Comparison of ENCODE assay signal across 19 cellular contexts in genomic region chr10:22483132-22483531, GRCh38.
DNase-seq lines count a peak whose midpoint lies in the region; ATAC-seq and TF ChIP-seq lines count a peak whose summit lies in the region.
"Had no signal": no experiment of that assay in that cellular context is flagged by ENCODE, and none has a peak within 500 bp of the region (broad histone marks: within the 10 kb centered on the region; RNA-seq: fewer than 3 reads in every experiment).

No MANE protein-coding gene starts in this region.

- peak overlapping the region; percentile 4 for H3K4me3 Mint-ChIP-seq in CD8-positive, alpha-beta T cell
- H3K4me3 Mint-ChIP-seq in IgD-negative memory B cell: peak overlapping the region in 3 of 4 donors; percentile 56 to 74 (median 59)
- peak overlapping the region; percentile 23 for H3K4me3 Mint-ChIP-seq in activated T-helper 17 cell treated with anti-CD3 and anti-CD28 coated beads, Interleukin-2, amount 50 U/mL, for 72 hours
- H3K4me3 Mint-ChIP-seq in GM23338: no peak overlapping the region
- H3K4me3 Mint-ChIP-seq: neural progenitor cell had no signal

- H3K79me2 ChIP-seq in ACC112 (ENCODE audit: control insufficient read depth, insufficient read depth, low read length, unreplicated experiment): no peaks in the 10 kb centered on the region
- no peaks in the 10 kb centered on the region for H3K79me2 ChIP-seq in GM23338 (replicated peaks; ENCODE audit: insufficient read depth)

- no peak overlapping the region for H3K27ac ChIP-seq in ACC112 (ENCODE audit: low read depth, low read length)
- no peak overlapping the region for H3K27ac ChIP-seq in CD8-positive, alpha-beta T cell (ENCODE audit: low read depth, low read length)
- no peak overlapping the region for H3K27ac ChIP-seq in GM23338 (ENCODE audit: low read depth)
- H3K27ac ChIP-seq: left lung, neural progenitor cell had no signal

- H3K9me3 ChIP-seq in CD8-positive, alpha-beta T cell (ENCODE audit: low read length): no peaks in the 10 kb centered on the region
- H3K9me3 ChIP-seq: left lung had no signal

- H3K4me3 ChIP-seq in ACC112 (ENCODE audit: low read depth, low read length) (peak overlapping the region; percentile 41), GM23338 (no peak overlapping the region)
- H3K4me3 ChIP-seq in CD8-positive, alpha-beta T cell (ENCODE audit: low read depth, low read length): no peak overlapping the region
- H3K4me3 ChIP-seq: left lung, neural progenitor cell had no signal

- H2AFZ ChIP-seq in ACC112 (ENCODE audit: low read length, unreplicated experiment) (peak overlapping the region; percentile 28), GM23338 (no peak overlapping the region)
- H2AFZ ChIP-seq: neural progenitor cell had no signal

- H4K20me1 ChIP-seq in GM23338 (replicated peaks; ENCODE audit: insufficient read depth): 0 out of 2 replicates have a peak, but pooled peaks cover 2% of the 10 kb centered on the region

- H3K4me2 ChIP-seq in GM23338: no peak overlapping the region
- H3K4me2 ChIP-seq: neural progenitor cell had no signal

- H3K27me3 ChIP-seq in ACC112 (ENCODE audit: insufficient read depth, low read length) (peaks cover 5% of the 10 kb centered on the region), GM23338 (ENCODE audit: insufficient read depth) (peaks cover 44% of the 10 kb centered on the region)
- no peaks in the 10 kb centered on the region for H3K27me3 ChIP-seq in CD8-positive, alpha-beta T cell (ENCODE audit: insufficient read depth, low read length)

- ATAC-seq in CD8-positive, alpha-beta T cell: no peak
- ATAC-seq in activated T-helper 17 cell treated with anti-CD3 and anti-CD28 coated beads, Interleukin-2, amount 50 U/mL, for 72 hours (replicated peaks): no peak
- no peak for ATAC-seq in GM23338
- no peak for ATAC-seq in Right ventricle myocardium inferior
- ATAC-seq: esophagus mucosa, left lung had no signal

- H3F3A ChIP-seq in GM23338 (replicated peaks; ENCODE audit: low read depth): peaks cover 9% of the 10 kb centered on the region; the same call in 1 of the 2 replicates

- intact Hi-C loops in CD8-positive, alpha-beta T cell (cut with DNase I, micrococcal nuclease): no loop called here
- intact Hi-C loops in Right ventricle myocardium inferior (cut with DNase I): no loop called here

- peaks cover 24% of the 10 kb centered on the region for H3K27me3 Mint-ChIP-seq in CD8-positive, alpha-beta T cell (ENCODE audit: low read depth)
- H3K27me3 Mint-ChIP-seq in IgD-negative memory B cell (peaks cover 6% of the 10 kb centered on the region), GM23338 (ENCODE audit: insufficient read depth, low read depth, poor library complexity) (peaks cover 35% of the 10 kb centered on the region)
- peaks cover 17% of the 10 kb centered on the region for H3K27me3 Mint-ChIP-seq in activated T-helper 17 cell treated with anti-CD3 and anti-CD28 coated beads, Interleukin-2, amount 50 U/mL, for 72 hours

- no peak for DNase-seq in CD8-positive, alpha-beta T cell
- DNase-seq in GM23338 (ENCODE audit: low spot score) (no peak), DMS153 (lab: John Stamatoyannopoulos, UW) (no peak), Right ventricle myocardium inferior (ENCODE audit: missing footprints) (no peak), NCI-H774 (lab: John Stamatoyannopoulos, UW) (no peak)
- DNase-seq: activated CD4-positive, alpha-beta T cell treated with anti-CD3 and anti-CD28 coated beads for 1 hour; effector CD8-positive, alpha-beta T cell; foreskin melanocyte; GOT3; hippocampal formation; left lung; midbrain; NCI-H526 had no signal

- peaks cover 6% of the 10 kb centered on the region for H3K4me1 Mint-ChIP-seq in CD8-positive, alpha-beta T cell (ENCODE audit: low read depth)
- H3K4me1 Mint-ChIP-seq in IgD-negative memory B cell (peaks cover 5 to 17% (median 11%) of the 10 kb centered on the region in 3 donors), GM23338 (peaks cover 37% of the 10 kb centered on the region)
- peaks cover 3% of the 10 kb centered on the region for H3K4me1 Mint-ChIP-seq in activated T-helper 17 cell treated with anti-CD3 and anti-CD28 coated beads, Interleukin-2, amount 50 U/mL, for 72 hours

- POLR2A ChIA-PET in CD8-positive, alpha-beta T cell (lab: Charles Lee): no interaction called here

- H3K36me3 ChIP-seq in ACC112 (ENCODE audit: insufficient read depth, low read length) (no peaks in the 10 kb centered on the region), GM23338 (ENCODE audit: insufficient read depth) (no peaks in the 10 kb centered on the region)
- no peaks in the 10 kb centered on the region for H3K36me3 ChIP-seq in CD8-positive, alpha-beta T cell (ENCODE audit: insufficient read depth, low read length)
- H3K36me3 ChIP-seq: left lung, neural progenitor cell had no signal

- H3K9me2 ChIP-seq in GM23338 (ENCODE audit: insufficient read depth): no peaks in the 10 kb centered on the region

- H3K9me3 Mint-ChIP-seq in CD8-positive, alpha-beta T cell: no peaks in the 10 kb centered on the region
- H3K9me3 Mint-ChIP-seq in IgD-negative memory B cell (no peaks in the 10 kb centered on the region), GM23338 (no peaks in the 10 kb centered on the region)
- no peaks in the 10 kb centered on the region for H3K9me3 Mint-ChIP-seq in activated T-helper 17 cell treated with anti-CD3 and anti-CD28 coated beads, Interleukin-2, amount 50 U/mL, for 72 hours
- H3K9me3 Mint-ChIP-seq: neural progenitor cell had no signal

- TF ChIP-seq CTCF in CD8-positive, alpha-beta T cell (IDR thresholded peaks at IDR 0.05): no peak
- no peak for TF ChIP-seq CTCF in GM23338 (conservative IDR thresholded peaks at IDR 0.05; ENCODE audit: low read depth in 2 of 2)

- CTCF ChIA-PET in CD8-positive, alpha-beta T cell (lab: Charles Lee): interaction anchor here (0.8 kb wide), 1 partner anchor 489 kb away, joined by 3 read pairs; no protein-coding TSS in a partner anchor

- H3K36me3 Mint-ChIP-seq in CD8-positive, alpha-beta T cell: no peaks in the 10 kb centered on the region
- H3K36me3 Mint-ChIP-seq in IgD-negative memory B cell (peaks cover 2% of the 10 kb centered on the region), GM23338 (ENCODE audit: low read depth) (no peaks in the 10 kb centered on the region; the same call in 2 of the 3 replicates)
- H3K36me3 Mint-ChIP-seq in activated T-helper 17 cell treated with anti-CD3 and anti-CD28 coated beads, Interleukin-2, amount 50 U/mL, for 72 hours (ENCODE audit: low read depth): no peaks in the 10 kb centered on the region
- H3K36me3 Mint-ChIP-seq: brain, neural progenitor cell had no signal

- no peak overlapping the region for H3K27ac Mint-ChIP-seq in CD8-positive, alpha-beta T cell
- H3K27ac Mint-ChIP-seq in IgD-negative memory B cell (peak overlapping the region in 1 of 3 donors; percentile 24), GM23338 (no peak overlapping the region)
- H3K27ac Mint-ChIP-seq in activated T-helper 17 cell treated with anti-CD3 and anti-CD28 coated beads, Interleukin-2, amount 50 U/mL, for 72 hours: no peak overlapping the region

- peaks cover 8% of the 10 kb centered on the region for H3K4me1 ChIP-seq in ACC112 (ENCODE audit: control insufficient read depth, insufficient read depth, low read length, unreplicated experiment)
- H3K4me1 ChIP-seq in CD8-positive, alpha-beta T cell (ENCODE audit: insufficient read depth, low read length): no peaks in the 10 kb centered on the region
- H3K4me1 ChIP-seq in GM23338 (ENCODE audit: insufficient read depth): peaks cover 16% of the 10 kb centered on the region
- H3K4me1 ChIP-seq: left lung had no signal

TF ChIP-seq in GM23338, 12 proteins besides CTCF, POLR2A, EP300 and RAD21 (continues in another document):
- TF ChIP-seq ZNF114 (CRISPR knock-in tag; IDR thresholded peaks at IDR 0.05) (no peak), JUNB (IDR thresholded peaks at IDR 0.05; ENCODE audit: unreplicated experiment) (no peak)
- TF ChIP-seq, protein P1, sequence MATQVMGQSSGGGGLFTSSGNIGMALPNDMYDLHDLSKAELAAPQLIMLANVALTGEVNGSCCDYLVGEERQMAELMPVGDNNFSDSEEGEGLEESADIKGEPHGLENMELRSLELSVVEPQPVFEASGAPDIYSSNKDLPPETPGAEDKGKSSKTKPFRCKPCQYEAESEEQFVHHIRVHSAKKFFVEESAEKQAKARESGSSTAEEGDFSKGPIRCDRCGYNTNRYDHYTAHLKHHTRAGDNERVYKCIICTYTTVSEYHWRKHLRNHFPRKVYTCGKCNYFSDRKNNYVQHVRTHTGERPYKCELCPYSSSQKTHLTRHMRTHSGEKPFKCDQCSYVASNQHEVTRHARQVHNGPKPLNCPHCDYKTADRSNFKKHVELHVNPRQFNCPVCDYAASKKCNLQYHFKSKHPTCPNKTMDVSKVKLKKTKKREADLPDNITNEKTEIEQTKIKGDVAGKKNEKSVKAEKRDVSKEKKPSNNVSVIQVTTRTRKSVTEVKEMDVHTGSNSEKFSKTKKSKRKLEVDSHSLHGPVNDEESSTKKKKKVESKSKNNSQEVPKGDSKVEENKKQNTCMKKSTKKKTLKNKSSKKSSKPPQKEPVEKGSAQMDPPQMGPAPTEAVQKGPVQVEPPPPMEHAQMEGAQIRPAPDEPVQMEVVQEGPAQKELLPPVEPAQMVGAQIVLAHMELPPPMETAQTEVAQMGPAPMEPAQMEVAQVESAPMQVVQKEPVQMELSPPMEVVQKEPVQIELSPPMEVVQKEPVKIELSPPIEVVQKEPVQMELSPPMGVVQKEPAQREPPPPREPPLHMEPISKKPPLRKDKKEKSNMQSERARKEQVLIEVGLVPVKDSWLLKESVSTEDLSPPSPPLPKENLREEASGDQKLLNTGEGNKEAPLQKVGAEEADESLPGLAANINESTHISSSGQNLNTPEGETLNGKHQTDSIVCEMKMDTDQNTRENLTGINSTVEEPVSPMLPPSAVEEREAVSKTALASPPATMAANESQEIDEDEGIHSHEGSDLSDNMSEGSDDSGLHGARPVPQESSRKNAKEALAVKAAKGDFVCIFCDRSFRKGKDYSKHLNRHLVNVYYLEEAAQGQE (IDR thresholded peaks at IDR 0.05; ENCODE audit: unreplicated experiment): no peak
